In the genomic region with DNA sequence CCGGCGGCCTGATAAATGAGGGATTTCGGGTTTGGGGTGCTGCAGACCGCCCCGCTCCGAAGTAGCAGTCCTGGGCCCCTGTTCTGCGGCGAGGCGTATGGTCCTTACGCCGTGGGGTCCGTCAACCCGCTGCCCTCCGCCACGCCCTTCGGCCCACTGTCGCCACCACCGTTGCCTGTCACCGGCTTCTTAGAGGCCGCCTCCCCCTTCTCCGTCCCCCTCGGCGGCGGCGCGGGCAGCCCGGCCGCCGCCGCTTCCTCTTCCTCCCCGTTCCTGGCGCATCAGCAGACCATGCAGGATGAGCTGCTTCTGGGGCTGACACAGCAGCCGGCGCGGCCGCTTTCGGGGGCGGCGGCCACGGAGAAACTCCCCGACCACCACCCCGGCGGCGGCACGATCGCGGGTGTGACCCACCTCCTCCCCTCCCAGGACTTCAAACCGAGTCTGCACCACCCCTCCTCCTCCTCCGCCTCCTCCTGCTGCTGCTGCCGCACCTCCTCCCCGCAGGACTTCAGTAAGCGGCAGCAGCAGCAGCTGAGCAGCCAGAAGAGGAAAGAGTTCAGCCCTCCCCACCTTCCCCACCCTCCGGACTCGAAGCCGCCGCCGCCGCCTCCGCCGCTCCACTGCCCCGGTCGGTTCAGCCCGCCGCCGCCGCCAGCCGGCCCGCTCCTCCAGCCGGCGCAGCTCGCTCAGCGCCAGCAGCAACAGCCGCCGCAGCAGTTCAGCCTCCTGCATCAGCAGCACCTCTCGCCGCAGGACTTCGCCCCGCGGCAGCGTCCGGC, we compare ENCODE assay signal across 1 cellular context.
TF ChIP-seq lines count a peak whose summit lies in the region.

No MANE protein-coding gene starts in this region.

TF ChIP-seq in HepG2, 621 proteins besides CTCF, POLR2A, EP300 and RAD21 (continued from another document and continues in another):
- TF ChIP-seq SAFB2 (CRISPR knock-in tag; IDR thresholded peaks at IDR 0.05; ENCODE audit: borderline replicate concordance, low read depth) (no peak), ZNF720 (CRISPR knock-in tag; IDR thresholded peaks at IDR 0.05) (no peak), MYPOP (CRISPR knock-in tag; IDR thresholded peaks at IDR 0.05) (peak; percentile 55; the same call in 1 of the 2 replicates), HNF4A (CRISPR knock-in tag; IDR thresholded peaks at IDR 0.05) (no peak), PCBP2 (optimal IDR thresholded peaks at IDR 0.05; ENCODE audit: low read depth, low read length, poor library complexity, severe bottlenecking) (no peak), ZIK1 (CRISPR knock-in tag; IDR thresholded peaks at IDR 0.05; ENCODE audit: borderline replicate concordance, low read depth) (no peak), ZNF354B (CRISPR knock-in tag; IDR thresholded peaks at IDR 0.05) (no peak), RBFOX2 (IDR thresholded peaks at IDR 0.05; ENCODE audit: low read depth, low read length) (peak; percentile 78), SIX1 (CRISPR knock-in tag; IDR thresholded peaks at IDR 0.05; ENCODE audit: borderline replicate concordance) (no peak), MLXIP (CRISPR knock-in tag; IDR thresholded peaks at IDR 0.05; ENCODE audit: borderline replicate concordance) (no peak), SMC3 (IDR thresholded peaks at IDR 0.05; ENCODE audit: low read length) (no peak), RFX5 (IDR thresholded peaks at IDR 0.05; ENCODE audit: low read depth, low read length) (no peak), ZNF563 (CRISPR knock-in tag; IDR thresholded peaks at IDR 0.05) (no peak), GTF2F1 (IDR thresholded peaks at IDR 0.05; ENCODE audit: low read length) (no peak), AKAP8 (CRISPR knock-in tag; IDR thresholded peaks at IDR 0.05) (no peak), SOX5 (CRISPR knock-in tag; IDR thresholded peaks at IDR 0.05; ENCODE audit: borderline replicate concordance) (no peak), ZNF446 (CRISPR knock-in tag; IDR thresholded peaks at IDR 0.05) (no peak), SMAD1 (CRISPR knock-in tag; IDR thresholded peaks at IDR 0.05; ENCODE audit: borderline replicate concordance, low read depth) (no peak), CSRNP2 (CRISPR knock-in tag; conservative IDR thresholded peaks at IDR 0.05; ENCODE audit: low read depth) (no peak), HMGA1 (CRISPR knock-in tag; conservative IDR thresholded peaks at IDR 0.05) (no peak), RFX3 (CRISPR knock-in tag; IDR thresholded peaks at IDR 0.05) (no peak), ZNF713 (CRISPR knock-in tag; IDR thresholded peaks at IDR 0.05) (0 out of 2 replicates have a peak, but pooled peaks have one; percentile 25), ZFY (CRISPR knock-in tag; IDR thresholded peaks at IDR 0.05) (no peak; the same call in 1 of the 2 replicates), MED13 (CRISPR knock-in tag; IDR thresholded peaks at IDR 0.05) (0 out of 2 replicates have a peak, but pooled peaks have one; percentile 24), ZBTB4 (CRISPR knock-in tag; IDR thresholded peaks at IDR 0.05; ENCODE audit: borderline replicate concordance) (no peak), ZNF737 (CRISPR knock-in tag; IDR thresholded peaks at IDR 0.05; ENCODE audit: borderline replicate concordance) (no peak), SP2 (CRISPR knock-in tag; IDR thresholded peaks at IDR 0.05) (no peak), FOXC1 (CRISPR knock-in tag; IDR thresholded peaks at IDR 0.05; ENCODE audit: borderline replicate concordance) (no peak), ISX (CRISPR knock-in tag; conservative IDR thresholded peaks at IDR 0.05) (no peak), ZNF672 (CRISPR knock-in tag; IDR thresholded peaks at IDR 0.05) (no peak), ZMYM4 (CRISPR knock-in tag; IDR thresholded peaks at IDR 0.05) (0 out of 2 replicates have a peak, but pooled peaks have one; percentile 28), ZBTB10 (CRISPR knock-in tag; IDR thresholded peaks at IDR 0.05; ENCODE audit: borderline replicate concordance) (0 out of 2 replicates have a peak, but pooled peaks have one; percentile 28), EHMT2 (IDR thresholded peaks at IDR 0.05; ENCODE audit: borderline replicate concordance, low read depth, low read length) (no peak), ZNF350 (CRISPR knock-in tag; IDR thresholded peaks at IDR 0.05; ENCODE audit: borderline replicate concordance, low read depth) (no peak), ZNF510 (CRISPR knock-in tag; IDR thresholded peaks at IDR 0.05; ENCODE audit: low read depth) (no peak), ARID4A (CRISPR knock-in tag; IDR thresholded peaks at IDR 0.05; ENCODE audit: borderline replicate concordance) (peak; percentile 5; the same call in 1 of the 2 replicates), NFIB (CRISPR knock-in tag; IDR thresholded peaks at IDR 0.05; ENCODE audit: borderline replicate concordance) (no peak), ZNF768 (CRISPR knock-in tag; IDR thresholded peaks at IDR 0.05) (no peak; the same call in 1 of the 2 replicates), ZBTB49 (CRISPR knock-in tag; IDR thresholded peaks at IDR 0.05; ENCODE audit: borderline replicate concordance) (no peak)
- TF ChIP-seq, protein P1, sequence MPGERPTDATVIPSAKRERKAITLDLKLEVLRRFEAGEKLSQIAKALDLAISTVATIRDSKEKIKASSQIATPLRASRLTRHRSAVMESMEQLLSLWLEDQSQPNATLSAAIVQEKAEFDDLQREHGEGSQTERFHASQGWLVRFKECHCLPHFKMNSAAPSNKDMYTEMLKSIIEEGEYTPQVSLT (CRISPR knock-in tag; IDR thresholded peaks at IDR 0.05; ENCODE audit: borderline replicate concordance, low read depth), result no peak
